In the genomic region with DNA sequence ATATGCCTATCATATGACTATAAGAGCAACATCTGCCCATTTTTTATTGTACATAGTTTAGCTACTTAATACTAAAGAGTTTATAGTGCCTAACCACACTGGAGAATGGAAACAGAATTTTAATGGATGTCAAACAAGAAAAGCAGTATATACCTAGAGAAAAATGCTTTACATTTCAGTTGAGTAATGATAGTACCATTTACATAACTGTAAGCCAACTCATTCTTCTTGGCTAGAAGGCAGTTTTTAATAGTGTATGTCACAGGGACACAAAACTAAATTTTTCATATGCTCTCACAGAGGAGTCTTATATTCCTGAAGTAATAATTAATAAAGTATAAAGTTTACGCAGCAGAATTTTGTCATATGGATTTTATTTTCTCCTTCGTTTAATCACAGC, we compare ENCODE assay signal across 16 cellular contexts.
"Had no signal": no experiment of that assay in that cellular context is flagged by ENCODE, and none has a peak within 500 bp of the region (broad histone marks: within the 10 kb centered on the region; RNA-seq: fewer than 3 reads in every experiment).

No MANE protein-coding gene starts in this region.

- H3K27ac Mint-ChIP-seq: activated CD8-positive, alpha-beta T cell treated with anti-CD3 and anti-CD28 coated beads for 36 hours; activated naive CD8-positive, alpha-beta T cell treated with anti-CD3 and anti-CD28 coated beads, Interleukin-2, amount 10 ng/mL, durations not matched to agents 7 days and 5 days; naive B cell had no signal

- DNase-seq: activated CD4-positive, alpha-beta T cell treated with anti-CD3 and anti-CD28 coated beads for 4 hours; activated CD8-positive, alpha-beta memory T cell treated with anti-CD3 and anti-CD28 coated beads, Interleukin-2, amount 50 U/mL, for 4 hours; activated CD8-positive, alpha-beta T cell treated with anti-CD3 and anti-CD28 coated beads for 36 hours; activated naive CD8-positive, alpha-beta T cell treated with anti-CD3 and anti-CD28 coated beads, Interleukin-2, amount 10 ng/mL, durations not matched to agents 7 days and 5 days; aorta; effector memory CD4-positive, alpha-beta T cell; midbrain; naive B cell; right lobe of liver; stimulated activated CD4-positive, alpha-beta T cell treated with anti-CD3 and anti-CD28 coated beads, Interleukin-12 subunit alpha, Interleukin-12 subunit beta, amount 100 ng/mL, for 4 hours; stimulated activated CD4-positive, alpha-beta T cell treated with anti-CD3 and anti-CD28 coated beads, Interleukin-2, amount 100 ng/mL, for 48 hours; stimulated activated naive CD8-positive, alpha-beta T cell treated with anti-CD3 and anti-CD28 coated beads, Interleukin-15, Interleukin-2, amounts not matched to agents 100 U/mL and 50 U/mL, for 24 hours; upper lobe of left lung had no signal

- H3K4me1 ChIP-seq: right lobe of liver, upper lobe of left lung had no signal

- H3K4me3 Mint-ChIP-seq: activated CD8-positive, alpha-beta T cell treated with anti-CD3 and anti-CD28 coated beads for 36 hours; activated naive CD8-positive, alpha-beta T cell treated with anti-CD3 and anti-CD28 coated beads, Interleukin-2, amount 10 ng/mL, durations not matched to agents 7 days and 5 days; naive B cell had no signal

- H3K4me3 ChIP-seq: coronary artery, lung, right lobe of liver, upper lobe of left lung had no signal

- H3K27me3 ChIP-seq: neutrophil, right lobe of liver, upper lobe of left lung had no signal

- H3K27me3 Mint-ChIP-seq: activated CD8-positive, alpha-beta T cell treated with anti-CD3 and anti-CD28 coated beads for 36 hours; activated naive CD8-positive, alpha-beta T cell treated with anti-CD3 and anti-CD28 coated beads, Interleukin-2, amount 10 ng/mL, durations not matched to agents 7 days and 5 days; naive B cell had no signal

- H3K36me3 Mint-ChIP-seq: activated naive CD8-positive, alpha-beta T cell treated with anti-CD3 and anti-CD28 coated beads, Interleukin-2, amount 10 ng/mL, durations not matched to agents 7 days and 5 days; naive B cell had no signal

- H3K27ac ChIP-seq: neutrophil, right lobe of liver, upper lobe of left lung had no signal

- ATAC-seq: activated CD8-positive, alpha-beta T cell treated with anti-CD3 and anti-CD28 coated beads for 36 hours; right lobe of liver; stimulated activated naive CD8-positive, alpha-beta T cell treated with anti-CD3 and anti-CD28 coated beads, Interleukin-15, Interleukin-2, amounts not matched to agents 100 U/mL and 50 U/mL, for 24 hours had no signal

- H3K9me3 ChIP-seq: neutrophil, right lobe of liver, upper lobe of left lung had no signal

- H3K4me1 Mint-ChIP-seq: activated naive CD8-positive, alpha-beta T cell treated with anti-CD3 and anti-CD28 coated beads, Interleukin-2, amount 10 ng/mL, durations not matched to agents 7 days and 5 days; naive B cell had no signal

- H3K36me3 ChIP-seq: neutrophil, right lobe of liver, upper lobe of left lung had no signal
